12 cellular contexts compared by ENCODE assay signal in genomic region chr4:113212613-113213012, GRCh38.
"Had no signal": no experiment of that assay in that cellular context is flagged by ENCODE, and none has a peak within 500 bp of the region (broad histone marks: within the 10 kb centered on the region; RNA-seq: fewer than 3 reads in every experiment).

No MANE protein-coding gene starts in this region.

- H3K36me3 ChIP-seq: thoracic aorta had no signal

- H3K27ac ChIP-seq: thoracic aorta had no signal

- H3K4me3 ChIP-seq: lung, mucosa of descending colon, thoracic aorta had no signal

- DNase-seq: activated CD4-positive, alpha-beta memory T cell treated with anti-CD3 and anti-CD28 coated beads, Interleukin-2, amount 10 ng/mL, durations not matched to agents 7 days and 5 days; activated CD4-positive, alpha-beta T cell treated with anti-CD3 and anti-CD28 coated beads for 36 hours; activated naive CD8-positive, alpha-beta T cell treated with anti-CD3 and anti-CD28 coated beads, Interleukin-2, amount 10 ng/mL, durations not matched to agents 7 days and 5 days; endodermal cell; glutamatergic neuron; left cardiac atrium; mucosa of descending colon; stimulated activated CD4-positive, alpha-beta T cell treated with anti-CD3 and anti-CD28 coated beads, Interleukin-4, amount 100 ng/mL, for 24 hours; stimulated activated naive CD8-positive, alpha-beta T cell treated with anti-CD3 and anti-CD28 coated beads, Interleukin-15, amount 100 ng/mL, for 72 hours; T1000 had no signal

- H3K9me3 ChIP-seq: mucosa of descending colon, thoracic aorta had no signal
